Comparison of ENCODE assay signal across 8 cellular contexts in the genomic region with DNA sequence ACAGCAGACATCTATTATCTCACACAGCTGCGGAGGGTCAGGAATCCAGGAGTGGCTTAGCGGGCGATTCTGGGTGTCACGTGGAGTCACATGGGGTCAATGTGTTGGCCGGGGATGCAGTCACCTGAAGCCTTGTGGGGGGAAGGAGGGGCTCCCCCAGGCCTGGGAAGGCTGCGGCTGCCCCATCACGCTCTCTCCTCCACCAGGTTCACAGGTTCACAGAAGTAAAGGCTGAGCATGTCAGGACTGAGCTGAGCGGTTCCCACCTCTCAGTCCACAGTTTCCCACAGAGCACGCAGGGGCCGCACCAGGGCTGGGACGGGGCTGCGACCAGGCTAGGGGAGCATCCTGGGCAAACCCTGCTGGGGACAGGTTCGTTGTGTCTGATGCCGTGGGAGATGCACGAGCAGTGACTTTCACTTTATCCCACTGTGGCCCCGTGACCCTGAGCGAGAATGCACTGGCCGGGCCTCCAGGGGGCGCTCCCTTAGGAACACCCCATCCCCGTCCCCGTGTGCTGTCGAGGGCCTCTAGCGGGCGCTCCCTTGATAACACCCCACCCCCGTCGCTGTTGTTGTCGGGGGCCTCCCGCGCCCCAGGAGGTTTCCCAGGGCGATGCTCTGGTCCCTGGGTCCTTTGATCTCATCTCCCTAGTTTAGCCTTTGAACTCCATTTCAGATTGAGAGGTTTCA.
DNase-seq lines count a peak whose midpoint lies in the region; ATAC-seq and TF ChIP-seq lines count a peak whose summit lies in the region.

No MANE protein-coding gene starts in this region.

- no peaks in the 10 kb centered on the region for H3K9me3 Mint-ChIP-seq in CD8-positive, alpha-beta memory T cell
- no peaks in the 10 kb centered on the region for H3K9me3 Mint-ChIP-seq in activated naive CD4-positive, alpha-beta T cell treated with anti-CD3 and anti-CD28 coated beads for 36 hours
- no peaks in the 10 kb centered on the region for H3K9me3 Mint-ChIP-seq in progenitor cell of endocrine pancreas (ENCODE audit: low read depth)

- H3K36me3 ChIP-seq in CD8-positive, alpha-beta memory T cell (ENCODE audit: insufficient read depth, low read length) = no peaks in the 10 kb centered on the region
- H3K36me3 ChIP-seq in upper lobe of left lung = peaks cover 0 to 17% (median 8%) of the 10 kb centered on the region in 4 donors

- peaks cover 14% of the 10 kb centered on the region for H3K4me1 ChIP-seq in CD8-positive, alpha-beta memory T cell (ENCODE audit: insufficient read depth, low read length)
- H3K4me1 ChIP-seq in upper lobe of left lung = peaks cover 15 to 32% (median 29%) of the 10 kb centered on the region in 4 donors

- peaks cover 12 to 29% (median 20%) of the 10 kb centered on the region in 3 donors for H3K4me1 Mint-ChIP-seq in CD8-positive, alpha-beta memory T cell
- H3K4me1 Mint-ChIP-seq in activated naive CD4-positive, alpha-beta T cell treated with anti-CD3 and anti-CD28 coated beads for 36 hours (ENCODE audit: low read depth) = peaks cover 15% of the 10 kb centered on the region
- peaks cover 14% of the 10 kb centered on the region for H3K4me1 Mint-ChIP-seq in progenitor cell of endocrine pancreas (ENCODE audit: low read depth)

- peak; percentile 81 to 91 (median 86) for DNase-seq in CD8-positive, alpha-beta memory T cell
- peak; percentile 41 for DNase-seq in SIG-M5 (lab: John Stamatoyannopoulos, UW)
- peak; percentile 95 for DNase-seq in activated naive CD4-positive, alpha-beta T cell treated with anti-CD3 and anti-CD28 coated beads for 36 hours
- DNase-seq in Right ventricle myocardium inferior (ENCODE audit: missing footprints) = peak; percentile 91
- DNase-seq in progenitor cell of endocrine pancreas (ENCODE audit: low spot score, unreplicated experiment) = peak; percentile 76
- DNase-seq in upper lobe of left lung = peak; percentile 85 to 93

- intact Hi-C loops in activated naive CD4-positive, alpha-beta T cell treated with anti-CD3 and anti-CD28 coated beads for 36 hours (cut with micrococcal nuclease) = loop anchor here (1.0 kb wide), 3 partner anchors 36 to 129 kb away; no protein-coding TSS in a partner anchor
- intact Hi-C loops in Right ventricle myocardium inferior (cut with DNase I) = loop anchor here (5.0 kb wide), 1 partner anchor 38 kb away; no protein-coding TSS in a partner anchor

- H3K27me3 Mint-ChIP-seq in CD8-positive, alpha-beta memory T cell = no peaks in the 10 kb centered on the region
- H3K27me3 Mint-ChIP-seq in activated naive CD4-positive, alpha-beta T cell treated with anti-CD3 and anti-CD28 coated beads for 36 hours (ENCODE audit: low read depth) = no peaks in the 10 kb centered on the region
- no peaks in the 10 kb centered on the region for H3K27me3 Mint-ChIP-seq in progenitor cell of endocrine pancreas

- CTCF ChIA-PET in CD8-positive, alpha-beta memory T cell (lab: Charles Lee) = interaction anchor here (1.1 to 2.8 kb wide), 11 partner anchors 15 to 150 kb away, joined by 3 to 14 read pairs (median 5); a partner anchor contains a TSS
- CTCF ChIA-PET in activated naive CD4-positive, alpha-beta T cell treated with anti-CD3 and anti-CD28 coated beads for 36 hours (lab: Charles Lee) = interaction anchor here (0.6 to 2.2 kb wide), 16 partner anchors 12 to 1031 kb away, joined by 3 to 12 read pairs (median 5); no protein-coding TSS in a partner anchor

- H3K9me3 ChIP-seq in CD8-positive, alpha-beta memory T cell (ENCODE audit: low read length) = no peaks in the 10 kb centered on the region
- no peaks in the 10 kb centered on the region for H3K9me3 ChIP-seq in upper lobe of left lung

- peak overlapping the region; percentile 83 to 94 (median 89) for H3K4me3 Mint-ChIP-seq in CD8-positive, alpha-beta memory T cell
- peak overlapping the region; percentile 80 for H3K4me3 Mint-ChIP-seq in activated naive CD4-positive, alpha-beta T cell treated with anti-CD3 and anti-CD28 coated beads for 36 hours
- H3K4me3 Mint-ChIP-seq in progenitor cell of endocrine pancreas (ENCODE audit: low read depth) = peak overlapping the region; percentile 37

- WGBS in upper lobe of left lung, 2 donors = 36 to 41% methylated on average over 22 to 25 of the region's 30 CpGs

- H3K4me3 ChIP-seq in CD8-positive, alpha-beta memory T cell (ENCODE audit: low read length) = peak overlapping the region; percentile 83
- H3K4me3 ChIP-seq in upper lobe of left lung = peak overlapping the region in 3 of 4 donors; percentile 33 to 45 (median 40)

- TF ChIP-seq CTCF in progenitor cell of endocrine pancreas (IDR thresholded peaks at IDR 0.05; ENCODE audit: unreplicated experiment) (peak; percentile 95), upper lobe of left lung (IDR thresholded peaks at IDR 0.05) (peak; percentile 89 to 97 (median 94))

- no peaks in the 10 kb centered on the region for H3K27me3 ChIP-seq in CD8-positive, alpha-beta memory T cell (ENCODE audit: insufficient read depth, low read length, poor library complexity, severe bottlenecking)
- no peaks in the 10 kb centered on the region for H3K27me3 ChIP-seq in upper lobe of left lung

- H3K27ac Mint-ChIP-seq in CD8-positive, alpha-beta memory T cell = peak overlapping the region; percentile 78 to 92 (median 82)
- peak overlapping the region; percentile 67 for H3K27ac Mint-ChIP-seq in activated naive CD4-positive, alpha-beta T cell treated with anti-CD3 and anti-CD28 coated beads for 36 hours
- H3K27ac Mint-ChIP-seq in progenitor cell of endocrine pancreas = peak overlapping the region; percentile 90

- no peak for TF ChIP-seq EP300 in upper lobe of left lung (IDR thresholded peaks at IDR 0.05)

- H3K27ac ChIP-seq in CD8-positive, alpha-beta memory T cell (ENCODE audit: low read depth, low read length) = peak overlapping the region; percentile 45
- H3K27ac ChIP-seq in upper lobe of left lung = peak overlapping the region in 3 of 4 donors; percentile 14 to 66 (median 46)

- POLR2A ChIA-PET in CD8-positive, alpha-beta memory T cell (lab: Charles Lee) = no interaction called here

- ATAC-seq in GM19372 (IDR thresholded peaks at IDR 0.05; ENCODE audit: low read depth, unreplicated experiment) (peak; percentile 72), HG03469 (IDR thresholded peaks at IDR 0.05; ENCODE audit: unreplicated experiment) (peak; percentile 40), Right ventricle myocardium inferior (peak; percentile 82), upper lobe of left lung (ENCODE audit: low FRiP score in 2 of 2) (peak; percentile 77 to 92)

- TF ChIP-seq POLR2A in upper lobe of left lung (IDR thresholded peaks at IDR 0.05) = no peak

- H3K36me3 Mint-ChIP-seq in CD8-positive, alpha-beta memory T cell = peaks cover 0 to 29% (median 2%) of the 10 kb centered on the region in 3 donors
- peaks cover 2% of the 10 kb centered on the region for H3K36me3 Mint-ChIP-seq in activated naive CD4-positive, alpha-beta T cell treated with anti-CD3 and anti-CD28 coated beads for 36 hours (ENCODE audit: low read depth)
- H3K36me3 Mint-ChIP-seq in progenitor cell of endocrine pancreas (ENCODE audit: insufficient read depth) = peaks cover 2% of the 10 kb centered on the region

Comparison
In these comparisons a context has a peak if more than half of its experiments do, and no peak if none do; other contexts are left out.
1. Peak in every context shown above with its lines: DNase-seq, ATAC-seq, H3K4me3 ChIP-seq and H3K27ac ChIP-seq.
2. DNase-seq: peak in every context shown above with its lines; median percentile 95 in activated naive CD4-positive, alpha-beta T cell treated with anti-CD3 and anti-CD28 coated beads for 36 hours; 91 in Right ventricle myocardium inferior; 89 in upper lobe of left lung; 86 in CD8-positive, alpha-beta memory T cell; 76 in progenitor cell of endocrine pancreas; 41 in SIG-M5.
3. H3K4me3 Mint-ChIP-seq: peak in every context shown above with its lines; median percentile 89 in CD8-positive, alpha-beta memory T cell; 80 in activated naive CD4-positive, alpha-beta T cell treated with anti-CD3 and anti-CD28 coated beads for 36 hours; 37 in progenitor cell of endocrine pancreas.